ENCODE assay signal across 8 cellular contexts in the genomic region with DNA sequence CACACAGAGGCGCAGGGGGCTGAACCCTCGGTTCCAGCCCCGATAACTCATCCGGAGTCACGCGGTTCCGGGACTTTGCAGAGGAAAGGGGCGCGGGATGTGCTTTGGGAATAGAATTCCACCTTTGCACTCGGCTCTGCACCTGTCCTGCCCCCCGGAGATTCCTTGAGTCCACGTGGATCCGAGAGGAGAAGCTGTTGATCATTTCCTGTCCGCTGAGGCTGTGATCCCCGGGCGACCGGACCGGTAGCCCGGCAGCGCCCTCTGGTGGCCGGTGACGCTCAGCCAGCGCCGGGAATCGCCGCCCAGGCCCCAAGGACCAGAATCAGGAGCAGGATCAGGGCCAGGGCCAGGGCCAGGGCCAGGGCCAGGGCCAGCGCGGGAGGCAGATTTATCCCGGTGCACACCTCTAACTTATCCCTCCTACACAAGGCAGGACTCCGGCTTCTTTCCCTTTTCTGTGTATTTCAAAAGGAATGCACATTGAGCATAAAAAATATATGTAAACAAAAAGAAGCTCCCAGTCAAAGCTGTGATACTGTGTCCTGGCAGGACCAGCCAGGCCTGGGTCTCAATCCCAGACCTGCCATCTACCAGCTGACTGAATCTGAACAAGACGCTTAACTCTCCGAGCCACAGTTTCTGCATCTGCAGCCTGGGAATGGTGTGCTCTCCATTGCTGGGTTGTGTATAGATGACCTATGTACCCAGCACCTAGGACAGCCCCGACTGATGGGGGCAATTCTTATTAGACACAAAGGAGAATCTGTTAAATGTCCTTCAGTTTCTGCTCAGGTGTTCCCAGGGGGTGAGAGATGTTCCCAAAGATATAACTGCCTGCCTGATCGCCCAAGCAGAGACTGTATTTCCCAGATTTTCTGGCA. TPM values are rescaled to one million over a fixed set of nuclear protein-coding genes. Genes with fewer than 3 reads are reported as not detected.
DNase-seq lines count a peak whose midpoint lies in the region; ATAC-seq, FAIRE-seq and TF ChIP-seq lines count a peak whose summit lies in the region.

No MANE protein-coding gene starts in this region.

- no peaks in the 10 kb centered on the region for H3K9me3 Mint-ChIP-seq in activated naive CD8-positive, alpha-beta T cell (ENCODE audit: low read depth)

- no peaks in the 10 kb centered on the region for H3K27me3 ChIP-seq in Loucy (ENCODE audit: insufficient read depth, low read length, poor library complexity, severe bottlenecking)
- peaks cover 7 to 39% (median 27%) of the 10 kb centered on the region in 9 donors for H3K27me3 ChIP-seq in heart left ventricle
- H3K27me3 ChIP-seq in pancreas = peaks cover 0 to 6% (median 2%) of the 10 kb centered on the region in 4 donors
- peaks cover 23% of the 10 kb centered on the region for H3K27me3 ChIP-seq in thymus (ENCODE audit: control insufficient read depth, insufficient read depth)

- intact Hi-C loops in heart left ventricle (cut with DNase I) = loop anchor here (1.0 to 10.0 kb wide), 10 partner anchors 75 to 163 kb away; no protein-coding TSS in a partner anchor
- intact Hi-C loops in pancreas (cut with DNase I) = loop anchor here in 1 of 3 donors (5.0 kb wide), 2 partner anchors 140 to 160 kb away; no protein-coding TSS in a partner anchor

- no peaks in the 10 kb centered on the region for H3F3A ChIP-seq in Loucy (ENCODE audit: low read depth)

- FAIRE-seq in A549 (lab: Jason Lieb, UNC) (no peak), pancreas (lab: Jason Lieb, UNC) (no peak)

- no peaks in the 10 kb centered on the region for H3K27me3 Mint-ChIP-seq in activated naive CD8-positive, alpha-beta T cell

- H3K27ac ChIP-seq in A549 (peak overlapping the region; percentile 71 to 84), heart left ventricle (no peak overlapping the region), pancreas (no peak overlapping the region), thymus (ENCODE audit: low read depth) (no peak overlapping the region)

- peak overlapping the region; percentile 87 for H3K4me2 ChIP-seq in A549
- H3K4me2 ChIP-seq in Loucy (ENCODE audit: low read depth, low read length, poor library complexity, severe bottlenecking) = peak overlapping the region; percentile 63

- peak; percentile 92 to 95 for TF ChIP-seq RAD21 in A549 (conservative IDR thresholded peaks at IDR 0.05 in 1 of 2, IDR thresholded peaks at IDR 0.05 in 1 of 2)

- CTCF ChIA-PET in A549 (lab: Yijun Ruan, JAX) = interaction anchor here (0.6 to 8.4 kb wide), 65 partner anchors 8 to 430 kb away, joined by 3 to 116 read pairs (median 5); a partner anchor contains a TSS

- TF ChIP-seq POLR2A in A549 (IDR thresholded peaks at IDR 0.05; ENCODE audit: low read length) (no peak), GM15510 (IDR thresholded peaks at IDR 0.05; ENCODE audit: borderline replicate concordance, extremely low read depth, insufficient read length) (peak; percentile 24), heart left ventricle (IDR thresholded peaks at IDR 0.05) (no peak)

- no peaks in the 10 kb centered on the region for H3K79me2 ChIP-seq in Loucy (ENCODE audit: insufficient read depth, low read length)

- peak; percentile 93 to 98 for ATAC-seq in A549
- peak; percentile 64 to 94 (median 84) for ATAC-seq in heart left ventricle
- ATAC-seq in pancreas = peak; percentile 95 to 99 (median 98)

- DNase-seq in A549 (ENCODE audit: low read depth in 1 of 2, low spot score in 1 of 2) (peak; percentile 75 to 88), SKM-1 treated with dmso at 0.1 percent for 144 hours (lab: John Stamatoyannopoulos, UW; ENCODE audit: unreplicated experiment) (peak; percentile 49), heart left ventricle (peak; percentile 72 to 90 (median 77)), pancreas (peak; percentile 64 to 98 (median 87))

- H3K4me3 ChIP-seq in A549 (peak overlapping the region; percentile 50), Loucy (ENCODE audit: low read length, poor library complexity, severe bottlenecking) (no peak overlapping the region), heart left ventricle (peak overlapping the region in 11 of 12 donors; percentile 10 to 48 (median 39)), pancreas (peak overlapping the region; percentile 10 to 39 (median 30)), thymus (ENCODE audit: low read length) (peak overlapping the region; percentile 44)

- no peaks in the 10 kb centered on the region for H3K36me3 Mint-ChIP-seq in activated naive CD8-positive, alpha-beta T cell

- H4K20me1 ChIP-seq in Loucy (ENCODE audit: insufficient read depth, low read length, poor library complexity, severe bottlenecking) = no peaks in the 10 kb centered on the region

- peak overlapping the region; percentile 85 for H3K27ac Mint-ChIP-seq in activated naive CD8-positive, alpha-beta T cell

- TF ChIP-seq EP300 in A549 (IDR thresholded peaks at IDR 0.05) = no peak

- POLR2A ChIA-PET in A549 (lab: Yijun Ruan, JAX) = interaction anchor here (0.9 to 1.2 kb wide), 3 partner anchors 85 to 163 kb away, joined by 3 to 6 read pairs (median 4); a partner anchor contains a TSS

- H3K9me3 ChIP-seq in A549 = no peaks in the 10 kb centered on the region
- no peaks in the 10 kb centered on the region for H3K9me3 ChIP-seq in Loucy (ENCODE audit: insufficient read depth, low read depth, low read length)
- H3K9me3 ChIP-seq in heart left ventricle = no peaks in the 10 kb centered on the region
- no peaks in the 10 kb centered on the region for H3K9me3 ChIP-seq in pancreas
- H3K9me3 ChIP-seq in thymus (ENCODE audit: control insufficient read depth) = no peaks in the 10 kb centered on the region

- H2AFZ ChIP-seq in Loucy (ENCODE audit: low read length) = peak overlapping the region; percentile 92

- H3K9ac ChIP-seq in Loucy (ENCODE audit: low read depth, low read length, poor library complexity, severe bottlenecking) = no peak overlapping the region

- peak overlapping the region; percentile 77 for H3K4me3 Mint-ChIP-seq in activated naive CD8-positive, alpha-beta T cell

- TF ChIP-seq CTCF in A549 (IDR thresholded peaks at IDR 0.05) = peak; percentile 92
- TF ChIP-seq CTCF in Loucy (conservative IDR thresholded peaks at IDR 0.05; ENCODE audit: low read length) = peak; percentile 85
- peak; percentile 89 to 97 (median 95) for TF ChIP-seq CTCF in heart left ventricle (IDR thresholded peaks at IDR 0.05)
- TF ChIP-seq CTCF in pancreas (IDR thresholded peaks at IDR 0.05) = peak; percentile 92 to 97 (median 96)

- H3K36me3 ChIP-seq in Loucy (ENCODE audit: insufficient read depth, low read length) (no peaks in the 10 kb centered on the region), heart left ventricle (no peaks in the 10 kb centered on the region), pancreas (no peaks in the 10 kb centered on the region), thymus (ENCODE audit: control insufficient read depth, insufficient read depth) (no peaks in the 10 kb centered on the region)

- WGBS in A549 (ENCODE audit: missing lambda C conversion rate) = 16% methylated on average over 18 of the region's 34 CpGs
- 10 to 13% (median 12%) methylated on average over 33 to 34 of the region's 34 CpGs for WGBS in heart left ventricle, 4 donors
- 6 to 7% methylated on average over 34 of the region's 34 CpGs for WGBS in pancreas, 2 donors
- 15% methylated on average over 34 of the region's 34 CpGs for WGBS in thymus

- H3K9me2 ChIP-seq in Loucy (replicated peaks; ENCODE audit: low read depth, low read length) = no peaks in the 10 kb centered on the region

- peaks cover 26% of the 10 kb centered on the region for H3K4me1 Mint-ChIP-seq in activated naive CD8-positive, alpha-beta T cell (ENCODE audit: low read depth)

- H3K4me1 ChIP-seq in A549 = 0 out of 3 replicates have a peak, but pooled peaks cover 2% of the 10 kb centered on the region
- peaks cover 4% of the 10 kb centered on the region for H3K4me1 ChIP-seq in Loucy (ENCODE audit: insufficient read depth, low read length, poor library complexity, severe bottlenecking)
- H3K4me1 ChIP-seq in heart left ventricle = peaks cover 0 to 5% (median 4%) of the 10 kb centered on the region in 12 donors
- no peaks in the 10 kb centered on the region for H3K4me1 ChIP-seq in pancreas
- H3K4me1 ChIP-seq in thymus (ENCODE audit: control insufficient read depth, insufficient read depth, low read length) = no peaks in the 10 kb centered on the region

TF ChIP-seq in A549, 52 proteins besides CTCF, POLR2A, EP300 and RAD21 (continues in another document):
- TF ChIP-seq SREBF2 (IDR thresholded peaks at IDR 0.05) (no peak), JUN (IDR thresholded peaks at IDR 0.05) (no peak), FOSL2 (IDR thresholded peaks at IDR 0.05) (no peak), FOSL2 (CRISPR knock-in tag; IDR thresholded peaks at IDR 0.05) (no peak), BHLHE40 (IDR thresholded peaks at IDR 0.05; ENCODE audit: low read depth, low read length) (no peak), SMC3 (IDR thresholded peaks at IDR 0.05) (peak; percentile 98), CBX8 (IDR thresholded peaks at IDR 0.05) (no peak)

RNA-seq across cellular contexts. Expression of a gene that starts 8.5 kb away (rescaled TPM):
- polyA plus RNA-seq in A549 (2011; rRNA removed) = not detected in 2 replicates
- not detected in 2 replicates for polyA plus RNA-seq in A549 (2012; cell fraction: cytosol; rRNA removed)
- not detected in 2 replicates for polyA plus RNA-seq in A549 (2012; cell fraction: nucleus; rRNA removed)
- not detected in 3 replicates for polyA plus RNA-seq in A549 (2017; fragmentation: RNase III; extraction: RNeasy Plus Mini Kit Qiagen cat#74134 plus additional on column Dnase treatment)
- polyA minus RNA-seq in A549 (2011; rRNA and poly(A)+ RNA removed) = not detected in 2 replicates
- total RNA-seq in heart left ventricle = not detected
- not detected for polyA plus RNA-seq in heart left ventricle
- not detected for total RNA-seq in pancreas
- not detected for polyA plus RNA-seq in pancreas
- polyA plus RNA-seq in thymus = not detected

RNA-seq across cellular contexts. Expression of a gene that starts 49.9 kb away (rescaled TPM):
- polyA plus RNA-seq in A549 (2011; rRNA removed) (7.4 and 12.7 TPM in 2 replicates), A549 (2017; fragmentation: RNase III; extraction: RNeasy Plus Mini Kit Qiagen cat#74134 plus additional on column Dnase treatment) (4.1 to 5.2 TPM (median 4.9 TPM) in 3 replicates), heart left ventricle (under 1 TPM in 1 of 2 donors, not detected in 1; 0.15 TPM), pancreas (10 to 100 TPM; 16.1 to 31.2 TPM), thymus (0.02 TPM)
- polyA plus RNA-seq in A549 (2012; cell fraction: cytosol; rRNA removed) = 7.9 and 8.2 TPM in 2 replicates
- 7.8 and 9.1 TPM in 2 replicates for polyA plus RNA-seq in A549 (2012; cell fraction: nucleus; rRNA removed)
- 8.0 and 11.5 TPM in 2 replicates for polyA minus RNA-seq in A549 (2011; rRNA and poly(A)+ RNA removed)
- total RNA-seq in heart left ventricle (under 1 TPM in 5 of 9 donors, not detected in 4; 0.07 to 0.20 (median 0.08) TPM), pancreas (10 to 100 TPM in 2 of 6 donors, 1 to 10 TPM in 4; 5.3 to 12.5 (median 8.4) TPM)

Comparison
In these comparisons a context has a peak if more than half of its experiments do, and no peak if none do; other contexts are left out.
1. H3K27ac ChIP-seq: peak in A549 (2 of 2); none in heart left ventricle (0 of 12), pancreas (0 of 4) and thymus (single experiment).
2. Peak in every context shown above with its lines, with median percentiles within 50 percentile points of each other: ATAC-seq, DNase-seq and CTCF ChIP-seq.